Comparison of ENCODE assay signal across 5 cellular contexts in the genomic region with DNA sequence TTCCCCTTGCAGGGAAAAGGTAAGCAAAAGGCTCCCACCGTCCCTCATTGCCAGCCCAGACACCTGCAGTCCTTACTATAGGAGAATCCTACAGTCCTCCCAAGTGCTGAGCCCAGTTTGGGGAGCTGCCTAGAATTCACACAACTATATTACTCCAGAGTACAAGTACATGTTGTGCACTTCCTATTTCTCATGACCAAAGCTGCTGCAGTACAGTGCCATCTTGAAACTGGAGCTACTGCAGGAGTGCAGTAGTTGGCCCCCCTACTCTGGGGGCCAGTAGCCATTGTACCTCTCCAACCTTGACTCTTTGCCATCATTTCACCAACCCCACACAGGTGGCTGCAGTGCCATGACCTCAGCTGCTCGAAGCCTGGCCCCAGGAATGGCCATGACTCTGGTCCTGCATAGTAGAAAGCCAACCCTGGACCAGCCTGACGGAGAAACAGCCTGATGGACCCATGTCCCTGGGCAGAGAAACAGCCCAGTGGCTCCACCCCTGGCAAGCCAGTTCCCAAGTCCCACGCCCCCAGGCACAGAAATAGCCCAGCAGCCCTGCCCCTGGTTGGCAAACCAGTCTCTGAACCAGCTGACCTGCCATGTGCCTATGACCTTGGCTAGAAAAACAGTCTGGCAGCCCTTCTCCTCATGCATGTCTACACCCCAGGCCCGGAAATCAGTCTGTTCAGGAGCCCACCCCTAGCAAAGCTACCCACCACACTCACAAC. TPM values are rescaled to one million over a fixed set of nuclear protein-coding genes. Genes with fewer than 3 reads are reported as not detected.
"Had no signal": no experiment of that assay in that cellular context is flagged by ENCODE, and none has a peak within 500 bp of the region (broad histone marks: within the 10 kb centered on the region; RNA-seq: fewer than 3 reads in every experiment).

No MANE protein-coding gene starts in this region.

- H3K27ac ChIP-seq: HL-60 had no signal

- ATAC-seq: HepG2, K562 had no signal

- H3K4me3 ChIP-seq: K562 had no signal

- DNase-seq: IMR-90 had no signal

RNA-seq across cellular contexts. Expression of gene PHKA1, which starts 51.9 kb away (rescaled TPM):
- polyA plus RNA-seq: IgD-negative memory B cell had no signal
